8 cellular contexts compared by ENCODE assay signal in the genomic region with DNA sequence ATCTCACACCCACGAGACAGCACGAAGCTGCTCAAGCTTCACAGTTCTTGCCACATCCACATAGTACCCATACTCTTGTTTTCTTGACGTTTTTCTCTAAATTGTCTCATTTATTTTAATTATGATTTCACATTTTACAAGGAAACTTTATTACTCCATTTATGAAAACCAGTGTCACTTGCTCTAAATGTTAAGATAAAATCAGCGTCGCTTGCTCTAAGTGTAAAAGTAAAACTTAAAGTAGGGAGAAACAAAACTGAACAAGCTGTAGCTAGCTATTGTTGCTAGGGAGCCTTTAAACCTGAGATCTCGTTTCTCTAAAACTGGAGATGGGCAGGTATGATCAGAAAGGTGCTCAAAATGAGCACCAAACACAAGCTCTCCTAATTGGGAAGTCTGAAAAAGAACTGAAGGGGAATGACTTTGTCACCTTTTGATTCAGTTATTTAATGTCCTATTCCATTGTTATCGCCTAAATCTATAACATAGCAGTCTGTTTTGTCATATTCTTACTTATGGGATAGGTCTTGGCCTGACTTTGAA. TPM values are rescaled to one million over a fixed set of nuclear protein-coding genes. Genes with fewer than 3 reads are reported as not detected.
A peak's percentile ranks its signal among the peaks of the same experiment; 100 is the strongest.
DNase-seq lines count a peak whose midpoint lies in the region; ATAC-seq and TF ChIP-seq lines count a peak whose summit lies in the region.

No MANE protein-coding gene starts in this region.

- H3K4me3 Mint-ChIP-seq in activated naive CD4-positive, alpha-beta T cell treated with anti-CD3 and anti-CD28 coated beads, Interleukin-2, amount 10 ng/mL, durations not matched to agents 7 days and 5 days = peak overlapping the region; percentile 82

- H3K9me3 ChIP-seq in right lobe of liver = no peaks in the 10 kb centered on the region
- no peaks in the 10 kb centered on the region for H3K9me3 ChIP-seq in upper lobe of left lung

- H3K36me3 ChIP-seq in right lobe of liver = peaks cover 0 to 19% (median 6%) of the 10 kb centered on the region in 4 donors
- peaks cover 0 to 21% (median 5%) of the 10 kb centered on the region in 4 donors for H3K36me3 ChIP-seq in upper lobe of left lung

- H3K27me3 Mint-ChIP-seq in activated naive CD4-positive, alpha-beta T cell treated with anti-CD3 and anti-CD28 coated beads, Interleukin-2, amount 10 ng/mL, durations not matched to agents 7 days and 5 days = peaks cover 3% of the 10 kb centered on the region

- H3K36me3 Mint-ChIP-seq in activated naive CD4-positive, alpha-beta T cell treated with anti-CD3 and anti-CD28 coated beads, Interleukin-2, amount 10 ng/mL, durations not matched to agents 7 days and 5 days = peaks cover 25% of the 10 kb centered on the region

- H3K4me3 ChIP-seq in right lobe of liver (peak overlapping the region; percentile 67 to 90 (median 80)), upper lobe of left lung (peak overlapping the region; percentile 56 to 95 (median 81))

- H3K27me3 ChIP-seq in right lobe of liver (no peaks in the 10 kb centered on the region), upper lobe of left lung (no peaks in the 10 kb centered on the region)

- intact Hi-C loops in right lobe of liver (cut with DNase I) = no loop called here

- DNase-seq in activated naive CD4-positive, alpha-beta T cell treated with anti-CD3 and anti-CD28 coated beads, Interleukin-2, amount 10 ng/mL, durations not matched to agents 7 days and 5 days = no peak
- no peak for DNase-seq in activated naive CD4-positive, alpha-beta T cell (lab: John Stamatoyannopoulos, UW)
- DNase-seq in right lobe of liver = no peak
- DNase-seq in upper lobe of left lung = no peak
- no peak for DNase-seq in NCI-H1694 treated with DMSO at 0.1 percent for 48 hours (lab: John Stamatoyannopoulos, UW)

- ATAC-seq in right lobe of liver (no peak), upper lobe of left lung (ENCODE audit: low FRiP score in 2 of 2) (no peak), HG02885 (IDR thresholded peaks at IDR 0.05; ENCODE audit: poor library complexity, unreplicated experiment) (no peak), HG02759 (IDR thresholded peaks at IDR 0.05; ENCODE audit: unreplicated experiment) (no peak)

- H3K9me3 Mint-ChIP-seq in activated naive CD4-positive, alpha-beta T cell treated with anti-CD3 and anti-CD28 coated beads, Interleukin-2, amount 10 ng/mL, durations not matched to agents 7 days and 5 days = no peaks in the 10 kb centered on the region

- CTCF ChIA-PET in activated naive CD4-positive, alpha-beta T cell treated with anti-CD3 and anti-CD28 coated beads, Interleukin-2, amount 10 ng/mL, durations not matched to agents 7 days and 5 days (lab: Charles Lee) = interaction anchor here (1.0 to 1.4 kb wide), 2 partner anchors 13 to 41 kb away, joined by 4 read pairs; no protein-coding TSS in a partner anchor

- no peak for TF ChIP-seq EP300 in upper lobe of left lung (IDR thresholded peaks at IDR 0.05)

- H3K4me1 ChIP-seq in right lobe of liver (peaks cover 0 to 57% (median 14%) of the 10 kb centered on the region in 4 donors), upper lobe of left lung (peaks cover 42 to 67% (median 43%) of the 10 kb centered on the region in 4 donors)

- peaks cover 53% of the 10 kb centered on the region for H3K4me1 Mint-ChIP-seq in activated naive CD4-positive, alpha-beta T cell treated with anti-CD3 and anti-CD28 coated beads, Interleukin-2, amount 10 ng/mL, durations not matched to agents 7 days and 5 days

- H3K27ac ChIP-seq in adipose tissue (ENCODE audit: low read depth, low read length) (peak overlapping the region; percentile 1), right lobe of liver (peak overlapping the region; percentile 81 to 87 (median 85)), upper lobe of left lung (peak overlapping the region; percentile 84 to 93 (median 91))

- TF ChIP-seq CTCF in right lobe of liver (IDR thresholded peaks at IDR 0.05) = no peak
- TF ChIP-seq CTCF in upper lobe of left lung (IDR thresholded peaks at IDR 0.05) = no peak

- peak overlapping the region; percentile 94 for H3K27ac Mint-ChIP-seq in activated naive CD4-positive, alpha-beta T cell treated with anti-CD3 and anti-CD28 coated beads, Interleukin-2, amount 10 ng/mL, durations not matched to agents 7 days and 5 days

- 7 to 10% (median 8%) methylated on average over 7 of the region's 7 CpGs for WGBS in adipose tissue, 3 donors
- WGBS in right lobe of liver (ENCODE audit: insufficient coverage, low coverage, low lambda C conversion rate, missing lambda C conversion rate) = 7% methylated on average over 7 of the region's 7 CpGs
- 9 to 10% methylated on average over 7 of the region's 7 CpGs for WGBS in upper lobe of left lung, 2 donors

- TF ChIP-seq POLR2A in right lobe of liver (IDR thresholded peaks at IDR 0.05) (no peak), upper lobe of left lung (IDR thresholded peaks at IDR 0.05) (no peak)

RNA-seq across cellular contexts. Expression of gene IFT122, which starts 0.7 kb away (rescaled TPM):
- polyA plus RNA-seq in adipose tissue = 10 to 100 TPM; 14.1 to 19.0 (median 15.6) TPM
- total RNA-seq in right lobe of liver (10 to 100 TPM in 4 of 6 experiments, 1 to 10 TPM in 2; 7.1 to 16.8 (median 11.5) TPM), upper lobe of left lung (100 to 1,000 TPM in 1 of 6 donors, 10 to 100 TPM in 5; 23.7 to 126 (median 29.1) TPM)

RNA-seq across cellular contexts. Expression of gene MBD4, which starts 1.0 kb away (rescaled TPM):
- polyA plus RNA-seq in adipose tissue = 10 to 100 TPM; 14.3 to 19.0 (median 16.8) TPM
- total RNA-seq in right lobe of liver = 10 to 100 TPM; 16.9 to 26.1 (median 25.3) TPM
- 10 to 100 TPM; 22.3 to 43.2 (median 34.6) TPM for total RNA-seq in upper lobe of left lung

RNA-seq across cellular contexts. Expression of gene EFCAB12, which starts 12.3 kb away (rescaled TPM):
- 1 to 10 TPM in 1 of 3 donors, under 1 TPM in 2; 0.45 to 1.1 (median 0.56) TPM for polyA plus RNA-seq in adipose tissue
- total RNA-seq in right lobe of liver (1 to 10 TPM in 5 of 6 experiments, under 1 TPM in 1; 0.26 to 4.7 (median 2.0) TPM), upper lobe of left lung (10 to 100 TPM in 1 of 6 donors, 1 to 10 TPM in 4, under 1 TPM in 1; 0.72 to 10.5 (median 5.1) TPM)

Comparison
In these comparisons a context has a peak if more than half of its experiments do, and no peak if none do; other contexts are left out.
1. H3K27ac ChIP-seq: peak in every context shown above with its lines; median percentile 91 in upper lobe of left lung; 85 in right lobe of liver; 1 in adipose tissue.